ENCODE assay signal across 1 cellular context in the genomic region with DNA sequence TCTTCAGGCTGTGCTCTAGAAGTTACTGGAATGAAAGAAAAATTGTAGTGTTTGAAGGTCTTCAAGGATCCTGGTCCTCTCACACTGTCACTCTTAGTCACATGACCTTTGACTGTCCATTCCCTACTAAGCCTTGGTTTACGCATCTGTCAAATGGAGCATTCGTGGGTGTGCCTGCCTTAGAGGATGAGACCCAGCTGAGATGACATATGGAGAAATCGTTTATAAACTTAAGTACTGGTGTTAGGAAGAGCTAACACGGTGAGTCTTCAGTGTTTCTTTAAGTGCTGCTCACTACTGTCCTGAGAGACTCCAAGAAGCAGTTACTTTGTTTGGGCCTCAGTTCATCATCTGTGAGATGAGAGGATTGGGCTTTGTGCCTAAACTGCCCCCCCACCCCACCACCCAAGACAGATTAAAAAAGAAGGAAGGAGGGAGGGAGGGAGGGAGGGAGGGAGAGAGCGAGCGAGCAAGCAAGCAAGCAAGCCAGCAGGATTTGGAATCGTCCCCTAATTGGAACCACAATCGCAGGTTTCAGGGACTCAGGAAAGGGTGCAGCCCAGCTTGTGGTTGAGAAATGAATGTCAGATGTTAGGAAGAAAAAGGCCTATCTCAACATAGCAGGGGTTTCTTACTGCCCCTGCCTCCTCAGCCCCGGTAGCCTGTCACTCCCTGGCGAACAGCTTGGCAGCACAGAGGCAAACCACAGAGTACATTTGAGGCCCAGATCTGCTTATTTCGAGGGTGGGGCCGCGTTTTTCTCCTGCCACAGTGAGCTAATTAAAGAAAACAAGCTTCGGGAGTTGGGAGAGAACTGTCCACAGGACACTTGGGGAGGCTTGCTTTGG.
TF ChIP-seq lines count a peak whose summit lies in the region.

No MANE protein-coding gene starts in this region.

TF ChIP-seq in H1, 55 proteins besides CTCF, POLR2A, EP300 and RAD21 (continued from another document):
- TF ChIP-seq, protein P1, sequence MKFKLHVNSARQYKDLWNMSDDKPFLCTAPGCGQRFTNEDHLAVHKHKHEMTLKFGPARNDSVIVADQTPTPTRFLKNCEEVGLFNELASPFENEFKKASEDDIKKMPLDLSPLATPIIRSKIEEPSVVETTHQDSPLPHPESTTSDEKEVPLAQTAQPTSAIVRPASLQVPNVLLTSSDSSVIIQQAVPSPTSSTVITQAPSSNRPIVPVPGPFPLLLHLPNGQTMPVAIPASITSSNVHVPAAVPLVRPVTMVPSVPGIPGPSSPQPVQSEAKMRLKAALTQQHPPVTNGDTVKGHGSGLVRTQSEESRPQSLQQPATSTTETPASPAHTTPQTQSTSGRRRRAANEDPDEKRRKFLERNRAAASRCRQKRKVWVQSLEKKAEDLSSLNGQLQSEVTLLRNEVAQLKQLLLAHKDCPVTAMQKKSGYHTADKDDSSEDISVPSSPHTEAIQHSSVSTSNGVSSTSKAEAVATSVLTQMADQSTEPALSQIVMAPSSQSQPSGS (IDR thresholded peaks at IDR 0.05; ENCODE audit: low read length): no peak
- no peak for TF ChIP-seq CHD2 (IDR thresholded peaks at IDR 0.05; ENCODE audit: low read length)
- TF ChIP-seq NRF1 (IDR thresholded peaks at IDR 0.05; ENCODE audit: low read depth, low read length): no peak
- TF ChIP-seq RBBP5 (IDR thresholded peaks at IDR 0.05; ENCODE audit: borderline replicate concordance, low read depth, low read length): no peak
- TF ChIP-seq KDM1A (IDR thresholded peaks at IDR 0.05; ENCODE audit: borderline replicate concordance, low read length): no peak
- no peak for TF ChIP-seq BRCA1 (IDR thresholded peaks at IDR 0.05; ENCODE audit: low read depth, low read length)
- no peak for TF ChIP-seq E2F6 (IDR thresholded peaks at IDR 0.05)
- no peak for TF ChIP-seq POU5F1 (IDR thresholded peaks at IDR 0.05; ENCODE audit: low read depth, low read length)
- no peak for TF ChIP-seq KDM4A (IDR thresholded peaks at IDR 0.05; ENCODE audit: low read depth, low read length, severe bottlenecking)
